8 cellular contexts compared by ENCODE assay signal in genomic region chr16:68528686-68529379, GRCh38. TPM values are rescaled to one million over a fixed set of nuclear protein-coding genes. Genes with fewer than 3 reads are reported as not detected.
A peak's percentile ranks its signal among the peaks of the same experiment; 100 is the strongest.
DNase-seq lines count a peak whose midpoint lies in the region; TF ChIP-seq lines count a peak whose summit lies in the region.

No MANE protein-coding gene starts in this region.

- DNase-seq in DMS79 treated with DMSO at 0.1 percent for 48 hours (lab: John Stamatoyannopoulos, UW) (peak; percentile 74), HEK293T (ENCODE audit: extremely low spot score) (peak; percentile 85), NCI-H1092 treated with DMSO at 0.1 percent for 48 hours (lab: John Stamatoyannopoulos, UW) (peak; percentile 94), SK-N-SH (peak; percentile 89), glutamatergic neuron (peak; percentile 89), posterior cingulate gyrus (peak; percentile 75 to 98 (median 90)), type B pancreatic cell (ENCODE audit: extremely low spot score, unreplicated experiment) (peak; percentile 84)
- peak; percentile 95 for DNase-seq in activated naive CD4-positive, alpha-beta T cell treated with anti-CD3 and anti-CD28 coated beads for 36 hours

- no peaks in the 10 kb centered on the region for H3K36me3 ChIP-seq in SK-N-SH (replicated peaks in 1 of 2; ENCODE audit: control insufficient read depth in 1 of 2, insufficient read depth in 2 of 2, low read length in 1 of 2)

- H3K4me2 ChIP-seq in SK-N-SH: peak overlapping the region; percentile 91

- TF ChIP-seq CTCF in SK-N-SH (IDR thresholded peaks at IDR 0.05): peak; percentile 80
- TF ChIP-seq CTCF in glutamatergic neuron (IDR thresholded peaks at IDR 0.05; ENCODE audit: partially characterized antibody, unreplicated experiment): peak; percentile 93
- peak; percentile 96 for TF ChIP-seq CTCF in type B pancreatic cell (conservative IDR thresholded peaks at IDR 0.05)

- H3K9me3 Mint-ChIP-seq in activated naive CD4-positive, alpha-beta T cell treated with anti-CD3 and anti-CD28 coated beads for 36 hours: peaks cover 8% of the 10 kb centered on the region
- H3K9me3 Mint-ChIP-seq in glutamatergic neuron (ENCODE audit: unreplicated experiment) (peaks cover 2% of the 10 kb centered on the region), type B pancreatic cell (peaks cover 10% of the 10 kb centered on the region)

- no peaks in the 10 kb centered on the region for H4K20me1 ChIP-seq in SK-N-SH (ENCODE audit: insufficient read depth)

- intact Hi-C loops in activated naive CD4-positive, alpha-beta T cell treated with anti-CD3 and anti-CD28 coated beads for 36 hours (cut with micrococcal nuclease): loop anchor here (1.0 to 5.0 kb wide), 8 partner anchors 62 to 758 kb away; partner anchors contain the start of genes HAS3 and TANGO6
- intact Hi-C loops in posterior cingulate gyrus (cut with DNase I): loop anchor here (2.0 to 10.0 kb wide), 3 partner anchors 276 to 596 kb away; partner anchors contain the start of gene TANGO6

- H3K27me3 ChIP-seq in SK-N-SH (ENCODE audit: insufficient read depth): no peaks in the 10 kb centered on the region

- no peaks in the 10 kb centered on the region for H3K79me2 ChIP-seq in SK-N-SH (ENCODE audit: insufficient read depth)

- peak; percentile 94 for TF ChIP-seq RAD21 in SK-N-SH (IDR thresholded peaks at IDR 0.05; ENCODE audit: low read length)

- H2AFZ ChIP-seq in SK-N-SH (ENCODE audit: low read depth): peak overlapping the region; percentile 97

- H3K4me1 ChIP-seq in SK-N-SH (ENCODE audit: control insufficient read depth in 1 of 2, insufficient read depth in 2 of 2, low read depth in 1 of 2, low read length in 1 of 2): peaks cover 10 to 14% of the 10 kb centered on the region in 2 experiments; a peak in 2 of 4 replicates

- peak overlapping the region; percentile 53 for H3K4me3 Mint-ChIP-seq in activated naive CD4-positive, alpha-beta T cell treated with anti-CD3 and anti-CD28 coated beads for 36 hours
- peak overlapping the region; percentile 94 for H3K4me3 Mint-ChIP-seq in glutamatergic neuron (ENCODE audit: unreplicated experiment)
- H3K4me3 Mint-ChIP-seq in type B pancreatic cell: peak overlapping the region; percentile 91

- WGBS in SK-N-SH (ENCODE audit: low lambda C conversion rate): 15% methylated on average over 16 of the region's 29 CpGs

- no peaks in the 10 kb centered on the region for H3K9me3 ChIP-seq in SK-N-SH

- H3K36me3 Mint-ChIP-seq in activated naive CD4-positive, alpha-beta T cell treated with anti-CD3 and anti-CD28 coated beads for 36 hours (ENCODE audit: low read depth): peaks cover 10% of the 10 kb centered on the region
- H3K36me3 Mint-ChIP-seq in glutamatergic neuron (ENCODE audit: unreplicated experiment) (peaks cover 14% of the 10 kb centered on the region), type B pancreatic cell (peaks cover 13% of the 10 kb centered on the region)

- H3K4me1 Mint-ChIP-seq in activated naive CD4-positive, alpha-beta T cell treated with anti-CD3 and anti-CD28 coated beads for 36 hours (ENCODE audit: low read depth): peaks cover 18% of the 10 kb centered on the region
- H3K4me1 Mint-ChIP-seq in glutamatergic neuron (ENCODE audit: low read depth, unreplicated experiment): no peaks in the 10 kb centered on the region
- peaks cover 16% of the 10 kb centered on the region for H3K4me1 Mint-ChIP-seq in type B pancreatic cell (ENCODE audit: unreplicated experiment)

- no peak overlapping the region for H3K27ac Mint-ChIP-seq in activated naive CD4-positive, alpha-beta T cell treated with anti-CD3 and anti-CD28 coated beads for 36 hours
- peak overlapping the region; percentile 48 for H3K27ac Mint-ChIP-seq in glutamatergic neuron (ENCODE audit: unreplicated experiment)
- peak overlapping the region; percentile 80 for H3K27ac Mint-ChIP-seq in type B pancreatic cell

- no peaks in the 10 kb centered on the region for H3F3A ChIP-seq in SK-N-SH (replicated peaks; ENCODE audit: insufficient read depth)

- H3K4me3 ChIP-seq in SK-N-SH (ENCODE audit: low read depth in 2 of 2, low read length in 1 of 2): peak overlapping the region; percentile 27 to 78; a peak in 3 of 4 replicates

- H3K9me2 ChIP-seq in SK-N-SH: no peaks in the 10 kb centered on the region

- H3K27me3 Mint-ChIP-seq in activated naive CD4-positive, alpha-beta T cell treated with anti-CD3 and anti-CD28 coated beads for 36 hours (ENCODE audit: low read depth): no peaks in the 10 kb centered on the region
- H3K27me3 Mint-ChIP-seq in glutamatergic neuron (ENCODE audit: unreplicated experiment) (peaks cover 10% of the 10 kb centered on the region), type B pancreatic cell (no peaks in the 10 kb centered on the region)

- POLR2A ChIA-PET in HEK293T (lab: Yijun Ruan, JAX) (no interaction called here), SK-N-SH (lab: Yijun Ruan, JAX) (no interaction called here)

- no peak for TF ChIP-seq EP300 in SK-N-SH (IDR thresholded peaks at IDR 0.05; ENCODE audit: borderline replicate concordance in 1 of 2, low read depth in 1 of 2, low read length in 1 of 2)

- no peak overlapping the region for H3K9ac ChIP-seq in SK-N-SH

- CTCF ChIA-PET in HEK293T (lab: Yijun Ruan, JAX) (interaction anchor here (0.5 to 1.3 kb wide), 6 partner anchors 9 to 597 kb away, joined by 3 to 4 read pairs (median 3); no protein-coding TSS in a partner anchor), SK-N-SH (lab: Yijun Ruan, JAX) (interaction anchor here (0.6 to 5.2 kb wide), 91 partner anchors 8 to 874 kb away, joined by 3 to 51 read pairs (median 4); partner anchors contain the start of genes CHTF8, HAS3, SMPD3 and TANGO6)
- CTCF ChIA-PET in activated naive CD4-positive, alpha-beta T cell treated with anti-CD3 and anti-CD28 coated beads for 36 hours (lab: Charles Lee): interaction anchor here (0.6 to 4.4 kb wide), 35 partner anchors 9 to 584 kb away, joined by 3 to 56 read pairs (median 4); partner anchors contain the start of gene HAS3

- no peak overlapping the region for H3K27ac ChIP-seq in SK-N-SH (ENCODE audit: low read depth in 2 of 2, low read length in 1 of 2)

TF ChIP-seq in HEK293T, 16 proteins besides CTCF, POLR2A, EP300 and RAD21:
- peak; percentile 70 for TF ChIP-seq L3MBTL2 (conservative IDR thresholded peaks at IDR 0.05)
- TF ChIP-seq, protein P1, sequence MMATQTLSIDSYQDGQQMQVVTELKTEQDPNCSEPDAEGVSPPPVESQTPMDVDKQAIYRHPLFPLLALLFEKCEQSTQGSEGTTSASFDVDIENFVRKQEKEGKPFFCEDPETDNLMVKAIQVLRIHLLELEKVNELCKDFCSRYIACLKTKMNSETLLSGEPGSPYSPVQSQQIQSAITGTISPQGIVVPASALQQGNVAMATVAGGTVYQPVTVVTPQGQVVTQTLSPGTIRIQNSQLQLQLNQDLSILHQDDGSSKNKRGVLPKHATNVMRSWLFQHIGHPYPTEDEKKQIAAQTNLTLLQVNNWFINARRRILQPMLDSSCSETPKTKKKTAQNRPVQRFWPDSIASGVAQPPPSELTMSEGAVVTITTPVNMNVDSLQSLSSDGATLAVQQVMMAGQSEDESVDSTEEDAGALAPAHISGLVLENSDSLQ (IDR thresholded peaks at IDR 0.05): no peak

TF ChIP-seq in SK-N-SH, 30 proteins besides CTCF, POLR2A, EP300 and RAD21 (continues in another document):
- TF ChIP-seq TAF1 (IDR thresholded peaks at IDR 0.05; ENCODE audit: borderline replicate concordance, low read depth, low read length) (no peak), SMC3 (IDR thresholded peaks at IDR 0.05; ENCODE audit: low read depth, low read length) (peak; percentile 80), TCF12 (IDR thresholded peaks at IDR 0.05) (no peak), CHD2 (IDR thresholded peaks at IDR 0.05; ENCODE audit: low read length, partially characterized antibody) (peak; percentile 70), GABPA (IDR thresholded peaks at IDR 0.05; ENCODE audit: low read depth) (no peak), USF1 (IDR thresholded peaks at IDR 0.05; ENCODE audit: borderline replicate concordance, low read depth) (no peak)
- TF ChIP-seq, protein P2, sequence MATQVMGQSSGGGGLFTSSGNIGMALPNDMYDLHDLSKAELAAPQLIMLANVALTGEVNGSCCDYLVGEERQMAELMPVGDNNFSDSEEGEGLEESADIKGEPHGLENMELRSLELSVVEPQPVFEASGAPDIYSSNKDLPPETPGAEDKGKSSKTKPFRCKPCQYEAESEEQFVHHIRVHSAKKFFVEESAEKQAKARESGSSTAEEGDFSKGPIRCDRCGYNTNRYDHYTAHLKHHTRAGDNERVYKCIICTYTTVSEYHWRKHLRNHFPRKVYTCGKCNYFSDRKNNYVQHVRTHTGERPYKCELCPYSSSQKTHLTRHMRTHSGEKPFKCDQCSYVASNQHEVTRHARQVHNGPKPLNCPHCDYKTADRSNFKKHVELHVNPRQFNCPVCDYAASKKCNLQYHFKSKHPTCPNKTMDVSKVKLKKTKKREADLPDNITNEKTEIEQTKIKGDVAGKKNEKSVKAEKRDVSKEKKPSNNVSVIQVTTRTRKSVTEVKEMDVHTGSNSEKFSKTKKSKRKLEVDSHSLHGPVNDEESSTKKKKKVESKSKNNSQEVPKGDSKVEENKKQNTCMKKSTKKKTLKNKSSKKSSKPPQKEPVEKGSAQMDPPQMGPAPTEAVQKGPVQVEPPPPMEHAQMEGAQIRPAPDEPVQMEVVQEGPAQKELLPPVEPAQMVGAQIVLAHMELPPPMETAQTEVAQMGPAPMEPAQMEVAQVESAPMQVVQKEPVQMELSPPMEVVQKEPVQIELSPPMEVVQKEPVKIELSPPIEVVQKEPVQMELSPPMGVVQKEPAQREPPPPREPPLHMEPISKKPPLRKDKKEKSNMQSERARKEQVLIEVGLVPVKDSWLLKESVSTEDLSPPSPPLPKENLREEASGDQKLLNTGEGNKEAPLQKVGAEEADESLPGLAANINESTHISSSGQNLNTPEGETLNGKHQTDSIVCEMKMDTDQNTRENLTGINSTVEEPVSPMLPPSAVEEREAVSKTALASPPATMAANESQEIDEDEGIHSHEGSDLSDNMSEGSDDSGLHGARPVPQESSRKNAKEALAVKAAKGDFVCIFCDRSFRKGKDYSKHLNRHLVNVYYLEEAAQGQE (IDR thresholded peaks at IDR 0.05; ENCODE audit: low read depth, low read length): no peak

RNA-seq across cellular contexts. Expression of gene ZFP90, which starts 10.3 kb away (rescaled TPM):
- 9.9 and 13.2 TPM in 2 replicates for polyA plus RNA-seq in SK-N-SH (2012; rRNA removed)
- polyA plus RNA-seq in SK-N-SH (2012; cell fraction: cytosol; rRNA removed): 8.7 and 9.5 TPM in 2 replicates
- 25.2 and 30.9 TPM in 2 replicates for polyA plus RNA-seq in SK-N-SH (2012; cell fraction: nucleus; rRNA removed)
- total RNA-seq in activated naive CD4-positive, alpha-beta T cell treated with anti-CD3 and anti-CD28 coated beads for 36 hours: 10 to 100 TPM; 27.5 to 30.2 TPM
- 87.0 TPM for total RNA-seq in glutamatergic neuron (ENCODE audit: unreplicated experiment)
- 21.8 and 44.7 TPM in 2 replicates for total RNA-seq in type B pancreatic cell (ENCODE audit: low replicate concordance)
